In genomic region chr9:69307446-69308216, GRCh38 we compare ENCODE assay signal across 13 cellular contexts. TPM values are rescaled to one million over a fixed set of nuclear protein-coding genes. Genes with fewer than 3 reads are reported as not detected.
DNase-seq lines count a peak whose midpoint lies in the region; ATAC-seq, FAIRE-seq and TF ChIP-seq lines count a peak whose summit lies in the region.
"Had no signal": no experiment of that assay in that cellular context is flagged by ENCODE, and none has a peak within 500 bp of the region (broad histone marks: within the 10 kb centered on the region; RNA-seq: fewer than 3 reads in every experiment).

No MANE protein-coding gene starts in this region.

- peak overlapping the region; percentile 59 for H3K27ac Mint-ChIP-seq in neural progenitor cell
- H3K27ac Mint-ChIP-seq: activated CD4-positive, alpha-beta memory T cell treated with anti-CD3 and anti-CD28 coated beads, Interleukin-2, amount 10 ng/mL, durations not matched to agents 7 days and 5 days had no signal

- H3K9me3 Mint-ChIP-seq in neural progenitor cell = peaks cover 15% of the 10 kb centered on the region

- H3K9ac ChIP-seq in neural progenitor cell = no peak overlapping the region

- peaks cover 14% of the 10 kb centered on the region for H3F3A ChIP-seq in neural progenitor cell (ENCODE audit: low read depth)

- H3K4me1 ChIP-seq in heart left ventricle (peaks cover 0 to 15% (median 4%) of the 10 kb centered on the region in 12 donors), neural progenitor cell (peaks cover 14% of the 10 kb centered on the region)
- H3K4me1 ChIP-seq: adrenal gland, vagina had no signal

- TF ChIP-seq CTCF in heart left ventricle (IDR thresholded peaks at IDR 0.05) (peak in 4 of 12 donors; percentile 7 to 28 (median 12)), neural progenitor cell (IDR thresholded peaks at IDR 0.05) (no peak)

- no peak for FAIRE-seq in RCC 7860 (lab: Jason Lieb, UNC)

- ATAC-seq in SK-N-SH treated with all-trans-retinoic acid at 6 μM for 48 hours = peak; percentile 68
- ATAC-seq in heart left ventricle = peak in 3 of 4 donors; percentile 53 to 60 (median 55)
- no peak for ATAC-seq in GM18861 (IDR thresholded peaks at IDR 0.05; ENCODE audit: unreplicated experiment)
- ATAC-seq in HG02571 (IDR thresholded peaks at IDR 0.05; ENCODE audit: unreplicated experiment) = no peak

- H3K27me3 ChIP-seq in heart left ventricle = no peaks in the 10 kb centered on the region
- no peaks in the 10 kb centered on the region for H3K27me3 ChIP-seq in neural progenitor cell
- H3K27me3 ChIP-seq: adrenal gland, vagina had no signal

- H2AFZ ChIP-seq in neural progenitor cell (replicated peaks) = peak overlapping the region; percentile 23

- TF ChIP-seq POLR2A in heart left ventricle (IDR thresholded peaks at IDR 0.05) = no peak

- peaks cover 16% of the 10 kb centered on the region for H3K4me1 Mint-ChIP-seq in neural progenitor cell
- H3K4me1 Mint-ChIP-seq: activated CD4-positive, alpha-beta memory T cell treated with anti-CD3 and anti-CD28 coated beads, Interleukin-2, amount 10 ng/mL, durations not matched to agents 7 days and 5 days had no signal

- H3K9me3 ChIP-seq in heart left ventricle (peaks cover 0 to under 1% (median under 1%) of the 10 kb centered on the region in 12 donors), neural progenitor cell (ENCODE audit: low read depth) (no peaks in the 10 kb centered on the region)
- H3K9me3 ChIP-seq: adrenal gland, vagina had no signal

- H3K36me3 ChIP-seq in heart left ventricle (no peaks in the 10 kb centered on the region), neural progenitor cell (no peaks in the 10 kb centered on the region)
- H3K36me3 ChIP-seq: adrenal gland, vagina had no signal

- peak overlapping the region; percentile 35 for H3K4me2 ChIP-seq in neural progenitor cell

- WGBS in heart left ventricle, 4 donors = 50 to 81% (median 64%) methylated on average over 5 of the region's 5 CpGs

- intact Hi-C loops in heart left ventricle (cut with DNase I) = loop anchor here in 1 of 10 donors (10.0 kb wide), 1 partner anchor 83 kb away; no protein-coding TSS in a partner anchor

- H3K4me3 ChIP-seq in heart left ventricle (no peak overlapping the region), neural progenitor cell (no peak overlapping the region)
- H3K4me3 ChIP-seq: adrenal gland, vagina had no signal

- H3K4me3 Mint-ChIP-seq in neural progenitor cell = no peak overlapping the region
- H3K4me3 Mint-ChIP-seq: activated CD4-positive, alpha-beta memory T cell treated with anti-CD3 and anti-CD28 coated beads, Interleukin-2, amount 10 ng/mL, durations not matched to agents 7 days and 5 days had no signal

- peak; percentile 22 for DNase-seq in EL
- no peak for DNase-seq in heart left ventricle
- DNase-seq in neural progenitor cell (ENCODE audit: low spot score) = peak; percentile 79
- no peak for DNase-seq in activated gamma-delta T cell (lab: John Stamatoyannopoulos, UW)
- no peak for DNase-seq in RCC 7860 (ENCODE audit: low spot score)
- DNase-seq: activated CD4-positive, alpha-beta memory T cell treated with anti-CD3 and anti-CD28 coated beads, Interleukin-2, amount 10 ng/mL, durations not matched to agents 7 days and 5 days; adrenal gland; NCI-H2081; nucleus accumbens had no signal

- no peaks in the 10 kb centered on the region for H3K79me2 ChIP-seq in neural progenitor cell (ENCODE audit: low read depth)

- H3K27me3 Mint-ChIP-seq in neural progenitor cell (ENCODE audit: insufficient read depth, low read depth) = peaks cover 2% of the 10 kb centered on the region

- no peaks in the 10 kb centered on the region for H4K20me1 ChIP-seq in neural progenitor cell (ENCODE audit: low read depth)

- H3K36me3 Mint-ChIP-seq in neural progenitor cell = peaks cover 2% of the 10 kb centered on the region

- H3K27ac ChIP-seq in heart left ventricle (peak overlapping the region in 11 of 12 donors; percentile 5 to 86 (median 62)), neural progenitor cell (peak overlapping the region; percentile 58)
- H3K27ac ChIP-seq: adrenal gland, vagina had no signal

TF ChIP-seq in SK-N-SH treated with all-trans-retinoic acid at 6 μM for 48 hours, 23 proteins besides CTCF, POLR2A, EP300 and RAD21:
- TF ChIP-seq ISL1 (CRISPR knock-in tag; IDR thresholded peaks at IDR 0.05) = peak; percentile 74
- no peak for TF ChIP-seq BACH2 (CRISPR knock-in tag; IDR thresholded peaks at IDR 0.05; ENCODE audit: borderline replicate concordance)

RNA-seq across cellular contexts. Expression of gene ENTREP1, which starts 17.4 kb away (rescaled TPM):
- total RNA-seq in heart left ventricle = 10 to 100 TPM; 16.6 to 29.1 (median 24.8) TPM
- polyA plus RNA-seq in heart left ventricle = 10 to 100 TPM; 12.6 to 15.7 TPM
- total RNA-seq in neural progenitor cell (ENCODE audit: low replicate concordance) = 1.8 TPM in 2 replicates
- total RNA-seq: activated CD4-positive, alpha-beta memory T cell treated with anti-CD3 and anti-CD28 coated beads, Interleukin-2, amount 10 ng/mL, durations not matched to agents 7 days and 5 days had no signal

Comparison
In these comparisons a context has a peak if more than half of its experiments do, and no peak if none do; other contexts are left out.
1. DNase-seq: peak in EL (single experiment) and neural progenitor cell (single experiment); none in heart left ventricle (0 of 5), activated gamma-delta T cell (single experiment) and RCC 7860 (single experiment).
2. ATAC-seq: peak in SK-N-SH treated with all-trans-retinoic acid at 6 μM for 48 hours (single experiment) and heart left ventricle (3 of 4); none in GM18861 (single experiment) and HG02571 (single experiment).